Comparison of ENCODE assay signal across 25 cellular contexts in genomic region chr5:133406632-133407276, GRCh38.
"Had no signal": no experiment of that assay in that cellular context is flagged by ENCODE, and none has a peak within 500 bp of the region (broad histone marks: within the 10 kb centered on the region; RNA-seq: fewer than 3 reads in every experiment).

No MANE protein-coding gene starts in this region.

- DNase-seq: activated CD4-positive, alpha-beta T cell treated with anti-CD3 and anti-CD28 coated beads for 36 hours; activated CD4-positive, alpha-beta T cell treated with anti-CD3 and anti-CD28 coated beads, Interleukin-2, amount 50 U/mL, for 1 hour; activated CD4-positive, CD25-positive, alpha-beta regulatory T cell; activated CD8-positive, alpha-beta T cell treated with anti-CD3 and anti-CD28 coated beads for 36 hours; activated naive CD4-positive, alpha-beta T cell treated with anti-CD3 and anti-CD28 coated beads, Interleukin-2, amount 50 U/mL, for 16 hours; activated naive CD8-positive, alpha-beta T cell treated with anti-CD3 and anti-CD28 coated beads, Interleukin-2, amount 10 ng/mL, durations not matched to agents 7 days and 5 days; activated T-cell treated with anti-CD3 and anti-CD28 coated beads for 4 hours; activated T-cell treated with anti-CD3 and anti-CD28 coated beads, Interleukin-2, amount 50 U/mL, for 48 hours; aorta; caudate nucleus; Karpas-422; NCI-H1105 treated with DMSO at 0.1 percent for 48 hours; NCI-H1436 treated with DMSO at 0.1 percent for 48 hours; NCI-H187; NCI-H2081; NCI-H69; NK-92 treated with Interleukin-12 subunit alpha and Interleukin-12 subunit beta, amount 100 ng/mL, for 24 hours; OCI-M1; SHP77 treated with DMSO at 0.1 percent for 48 hours; T-helper 17 cell; T-helper 9 cell had no signal

- H3K4me1 ChIP-seq: adrenal gland, breast epithelium had no signal

- ATAC-seq: activated CD4-positive, alpha-beta T cell treated with anti-CD3 and anti-CD28 coated beads for 36 hours; activated CD8-positive, alpha-beta T cell treated with anti-CD3 and anti-CD28 coated beads for 36 hours; activated T-helper 17 cell treated with anti-CD3 and anti-CD28 coated beads, Interleukin-2, amount 50 U/mL, for 72 hours; K562; T-helper 17 cell had no signal

- H3K9me3 ChIP-seq: adrenal gland, breast epithelium had no signal

- H3K27ac ChIP-seq: adrenal gland, breast epithelium had no signal

- H3K4me3 ChIP-seq: adrenal gland, breast epithelium, K562 had no signal

- H3K27me3 ChIP-seq: adrenal gland, breast epithelium had no signal

- H3K36me3 ChIP-seq: adrenal gland, breast epithelium had no signal
